1 cellular context compared by ENCODE assay signal in the genomic region with DNA sequence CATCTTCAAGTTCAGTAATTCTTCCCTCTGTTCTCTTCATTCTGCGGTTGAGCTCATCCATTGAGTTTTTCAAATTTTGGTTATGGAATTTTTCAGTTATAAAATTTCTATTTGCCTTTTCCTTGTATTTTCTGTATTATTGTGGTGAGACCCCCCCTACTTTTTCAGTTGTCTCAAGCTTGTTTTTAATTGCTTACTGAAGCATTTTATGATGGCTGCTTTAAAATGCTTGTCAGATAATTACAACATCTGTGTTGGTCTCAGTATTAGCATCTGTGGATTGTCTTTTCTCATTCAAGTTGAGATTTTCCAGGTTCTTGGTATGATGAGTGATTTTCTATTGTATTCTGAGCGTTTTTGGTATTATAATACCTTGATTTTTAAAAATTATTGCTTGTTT.
TF ChIP-seq lines count a peak whose summit lies in the region.

No MANE protein-coding gene starts in this region.

TF ChIP-seq in K562, 482 proteins besides CTCF, POLR2A, EP300 and RAD21 (continued from another document):
- TF ChIP-seq, protein P1, sequence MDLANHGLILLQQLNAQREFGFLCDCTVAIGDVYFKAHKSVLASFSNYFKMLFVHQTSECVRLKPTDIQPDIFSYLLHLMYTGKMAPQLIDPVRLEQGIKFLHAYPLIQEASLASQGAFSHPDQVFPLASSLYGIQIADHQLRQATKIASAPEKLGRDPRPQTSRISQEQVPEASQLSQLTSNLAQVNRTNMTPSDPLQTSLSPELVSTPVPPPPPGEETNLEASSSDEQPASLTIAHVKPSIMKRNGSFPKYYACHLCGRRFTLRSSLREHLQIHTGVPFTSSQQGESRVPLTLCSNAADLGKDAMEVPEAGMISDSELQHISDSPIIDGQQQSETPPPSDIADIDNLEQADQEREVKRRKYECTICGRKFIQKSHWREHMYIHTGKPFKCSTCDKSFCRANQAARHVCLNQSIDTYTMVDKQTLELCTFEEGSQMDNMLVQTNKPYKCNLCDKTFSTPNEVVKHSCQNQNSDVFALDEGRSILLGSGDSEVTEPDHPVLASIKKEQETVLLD (IDR thresholded peaks at IDR 0.05), result no peak
- TF ChIP-seq, protein P2, sequence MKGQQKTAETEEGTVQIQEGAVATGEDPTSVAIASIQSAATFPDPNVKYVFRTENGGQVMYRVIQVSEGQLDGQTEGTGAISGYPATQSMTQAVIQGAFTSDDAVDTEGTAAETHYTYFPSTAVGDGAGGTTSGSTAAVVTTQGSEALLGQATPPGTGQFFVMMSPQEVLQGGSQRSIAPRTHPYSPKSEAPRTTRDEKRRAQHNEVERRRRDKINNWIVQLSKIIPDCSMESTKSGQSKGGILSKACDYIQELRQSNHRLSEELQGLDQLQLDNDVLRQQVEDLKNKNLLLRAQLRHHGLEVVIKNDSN (CRISPR knock-in tag; IDR thresholded peaks at IDR 0.05), result no peak
- TF ChIP-seq ZNF316 (IDR thresholded peaks at IDR 0.05) (peak; percentile 85), FOS (IDR thresholded peaks at IDR 0.05; ENCODE audit: extremely low read depth, insufficient read length) (no peak), MAFF (IDR thresholded peaks at IDR 0.05; ENCODE audit: low read length) (peak; percentile 41; the same call in 1 of the 2 replicates), NUFIP1 (IDR thresholded peaks at IDR 0.05; ENCODE audit: partially characterized antibody) (no peak), SP2 (IDR thresholded peaks at IDR 0.05; ENCODE audit: extremely low read depth, low read depth, low read length, poor library complexity, severe bottlenecking) (no peak), TAF7 (tag; IDR thresholded peaks at IDR 0.05) (no peak), ZNF778 (CRISPR knock-in tag; IDR thresholded peaks at IDR 0.05) (no peak), ZNF174 (CRISPR knock-in tag; IDR thresholded peaks at IDR 0.05) (no peak)
- TF ChIP-seq, protein P3, sequence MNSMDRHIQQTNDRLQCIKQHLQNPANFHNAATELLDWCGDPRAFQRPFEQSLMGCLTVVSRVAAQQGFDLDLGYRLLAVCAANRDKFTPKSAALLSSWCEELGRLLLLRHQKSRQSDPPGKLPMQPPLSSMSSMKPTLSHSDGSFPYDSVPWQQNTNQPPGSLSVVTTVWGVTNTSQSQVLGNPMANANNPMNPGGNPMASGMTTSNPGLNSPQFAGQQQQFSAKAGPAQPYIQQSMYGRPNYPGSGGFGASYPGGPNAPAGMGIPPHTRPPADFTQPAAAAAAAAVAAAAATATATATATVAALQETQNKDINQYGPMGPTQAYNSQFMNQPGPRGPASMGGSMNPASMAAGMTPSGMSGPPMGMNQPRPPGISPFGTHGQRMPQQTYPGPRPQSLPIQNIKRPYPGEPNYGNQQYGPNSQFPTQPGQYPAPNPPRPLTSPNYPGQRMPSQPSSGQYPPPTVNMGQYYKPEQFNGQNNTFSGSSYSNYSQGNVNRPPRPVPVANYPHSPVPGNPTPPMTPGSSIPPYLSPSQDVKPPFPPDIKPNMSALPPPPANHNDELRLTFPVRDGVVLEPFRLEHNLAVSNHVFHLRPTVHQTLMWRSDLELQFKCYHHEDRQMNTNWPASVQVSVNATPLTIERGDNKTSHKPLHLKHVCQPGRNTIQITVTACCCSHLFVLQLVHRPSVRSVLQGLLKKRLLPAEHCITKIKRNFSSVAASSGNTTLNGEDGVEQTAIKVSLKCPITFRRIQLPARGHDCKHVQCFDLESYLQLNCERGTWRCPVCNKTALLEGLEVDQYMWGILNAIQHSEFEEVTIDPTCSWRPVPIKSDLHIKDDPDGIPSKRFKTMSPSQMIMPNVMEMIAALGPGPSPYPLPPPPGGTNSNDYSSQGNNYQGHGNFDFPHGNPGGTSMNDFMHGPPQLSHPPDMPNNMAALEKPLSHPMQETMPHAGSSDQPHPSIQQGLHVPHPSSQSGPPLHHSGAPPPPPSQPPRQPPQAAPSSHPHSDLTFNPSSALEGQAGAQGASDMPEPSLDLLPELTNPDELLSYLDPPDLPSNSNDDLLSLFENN (IDR thresholded peaks at IDR 0.05; ENCODE audit: low read depth in 2 of 2, low read length in 2 of 2), result no peak
- TF ChIP-seq, protein P4, sequence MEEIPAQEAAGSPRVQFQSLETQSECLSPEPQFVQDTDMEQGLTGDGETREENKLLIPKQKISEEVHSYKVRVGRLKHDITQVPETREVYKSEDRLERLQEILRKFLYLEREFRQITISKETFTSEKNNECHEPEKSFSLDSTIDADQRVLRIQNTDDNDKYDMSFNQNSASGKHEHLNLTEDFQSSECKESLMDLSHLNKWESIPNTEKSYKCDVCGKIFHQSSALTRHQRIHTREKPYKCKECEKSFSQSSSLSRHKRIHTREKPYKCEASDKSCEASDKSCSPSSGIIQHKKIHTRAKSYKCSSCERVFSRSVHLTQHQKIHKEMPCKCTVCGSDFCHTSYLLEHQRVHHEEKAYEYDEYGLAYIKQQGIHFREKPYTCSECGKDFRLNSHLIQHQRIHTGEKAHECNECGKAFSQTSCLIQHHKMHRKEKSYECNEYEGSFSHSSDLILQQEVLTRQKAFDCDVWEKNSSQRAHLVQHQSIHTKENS (CRISPR knock-in tag; IDR thresholded peaks at IDR 0.05), result no peak
